13 cellular contexts compared by ENCODE assay signal in the genomic region with DNA sequence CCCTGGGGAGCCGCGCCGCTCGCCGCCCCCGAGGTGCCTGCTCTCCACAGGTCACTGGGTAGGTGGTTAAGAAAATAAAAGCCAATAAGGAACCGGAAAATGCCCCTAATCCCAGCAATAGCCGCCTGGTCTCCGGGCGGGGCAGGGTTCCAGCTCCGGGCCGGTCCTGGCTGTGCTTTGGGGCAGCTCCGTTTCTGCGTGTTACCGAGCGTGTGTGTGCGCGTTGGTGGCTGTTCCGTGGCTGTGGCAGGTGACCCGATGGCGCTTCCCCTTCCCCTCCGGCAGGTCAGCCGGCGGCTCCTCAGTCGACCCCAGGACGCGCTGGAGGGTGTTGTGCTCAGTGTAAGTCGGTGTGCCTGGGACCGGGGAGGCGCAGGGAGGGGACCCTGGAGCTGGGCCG. TPM values are rescaled to one million over a fixed set of nuclear protein-coding genes. Genes with fewer than 3 reads are reported as not detected.
DNase-seq lines count a peak whose midpoint lies in the region; ATAC-seq, FAIRE-seq and TF ChIP-seq lines count a peak whose summit lies in the region.
"Not testable (repeated sequence)": the region's sequence is repeated elsewhere in the genome, so short reads cannot be mapped to it uniquely, and the experiment has no call there.
"Had no signal": no experiment of that assay in that cellular context is flagged by ENCODE, and none has a peak within 500 bp of the region (broad histone marks: within the 10 kb centered on the region; RNA-seq: fewer than 3 reads in every experiment).

No MANE protein-coding gene starts in this region.

- CTCF ChIA-PET in HepG2 (lab: Yijun Ruan, JAX; ENCODE audit: low intra/inter-chr PET ratio, low total read pairs), result not testable (repeated sequence)

- intact Hi-C loops in dorsolateral prefrontal cortex (cut with DNase I); Right ventricle myocardium inferior (cut with DNase I); HepG2 (cut with micrococcal nuclease; ENCODE audit: unreplicated experiment): not testable (repeated sequence)

- H3K36me3 ChIP-seq in BLaER1 (peaks cover 70% of the 10 kb centered on the region), HepG2 (replicated peaks in 1 of 2; ENCODE audit: control insufficient read depth in 1 of 2, insufficient read depth in 2 of 2, low read length in 2 of 2) (peaks cover 14 to 28% of the 10 kb centered on the region in 2 experiments; a peak in 4 of 5 replicates), neuronal stem cell (replicated peaks in 1 of 2; ENCODE audit: control insufficient read depth in 2 of 2, insufficient read depth in 2 of 2, low read length in 2 of 2) (peaks cover 5 to 42% of the 10 kb centered on the region in 2 donors), osteoblast (ENCODE audit: insufficient read depth, low read length) (peaks cover 14% of the 10 kb centered on the region)
- H3K36me3 ChIP-seq in BLaER1 treated with 17β-estradiol and CSF1 and Interleukin-3, amounts not matched to agents 10 nM and 100 nM, result peaks cover 39 to 82% (median 64%) of the 10 kb centered on the region in 11 experiments

- not testable (repeated sequence) for H3K18ac ChIP-seq in neuronal stem cell (ENCODE audit: low read length)

- not testable (repeated sequence) for H3K23ac ChIP-seq in neuronal stem cell (ENCODE audit: low read depth, low read length, poor library complexity)

- TF ChIP-seq EP300 in HepG2 (IDR thresholded peaks at IDR 0.05; ENCODE audit: low read depth in 2 of 2, low read length in 2 of 2); HepG2 (CRISPR knock-in tag; IDR thresholded peaks at IDR 0.05; ENCODE audit: borderline replicate concordance): not testable (repeated sequence)

- H3K4me2 ChIP-seq in BLaER1, result peak overlapping the region; percentile 78
- H3K4me2 ChIP-seq in BLaER1 treated with 17β-estradiol and CSF1 and Interleukin-3, amounts not matched to agents 10 nM and 100 nM, result peak overlapping the region in 9 of 11 experiments; percentile 47 to 77 (median 64); a peak in 17 of 22 replicates
- H3K4me2 ChIP-seq in HepG2 (ENCODE audit: low read depth, low read length); neuronal stem cell (ENCODE audit: insufficient read depth, low read length, poor library complexity, severe bottlenecking); osteoblast (ENCODE audit: insufficient read depth, low read length): not testable (repeated sequence)

- H3K79me1 ChIP-seq in neuronal stem cell (ENCODE audit: low read depth, low read length), result not testable (repeated sequence)

- H2BK5ac ChIP-seq in neuronal stem cell (ENCODE audit: low read length), result not testable (repeated sequence)

- H3K9ac ChIP-seq in BLaER1; HepG2 (ENCODE audit: insufficient read depth, low read depth, low read length); neuronal stem cell (ENCODE audit: low read depth, low read length, poor library complexity): not testable (repeated sequence)
- 0 out of 22 replicates have a peak overlapping the region, but pooled peaks of 1 of the 11 experiments have one; percentile 33 for H3K9ac ChIP-seq in BLaER1 treated with 17β-estradiol and CSF1 and Interleukin-3, amounts not matched to agents 10 nM and 100 nM

- H2AFZ ChIP-seq in HepG2 (ENCODE audit: low read length); neuronal stem cell (ENCODE audit: low read length); osteoblast (ENCODE audit: low read length): not testable (repeated sequence)

- not testable (repeated sequence) for H2BK15ac ChIP-seq in neuronal stem cell (ENCODE audit: low read length)

- not testable (repeated sequence) for H4K8ac ChIP-seq in neuronal stem cell (ENCODE audit: low read depth, low read length)

- peaks cover 24% of the 10 kb centered on the region for H3K4me1 ChIP-seq in BLaER1
- H3K4me1 ChIP-seq in BLaER1 treated with 17β-estradiol and CSF1 and Interleukin-3, amounts not matched to agents 10 nM and 100 nM, result peaks cover 6 to 24% (median 23%) of the 10 kb centered on the region in 10 experiments; a peak in 18 of 20 replicates
- H3K4me1 ChIP-seq in HepG2 (ENCODE audit: insufficient read depth, low read length); neuronal stem cell (ENCODE audit: control insufficient read depth in 2 of 2, insufficient read depth in 1 of 2, low read depth in 1 of 2, low read length in 2 of 2); osteoblast (ENCODE audit: insufficient read depth, low read length): not testable (repeated sequence)

- not testable (repeated sequence) for H3K9me3 ChIP-seq in BLaER1; BLaER1 treated with 17β-estradiol and CSF1 and Interleukin-3, amounts not matched to agents 10 nM and 100 nM (replicated peaks in 1 of 11); HepG2 (ENCODE audit: low read length); neuronal stem cell (replicated peaks in 1 of 2; ENCODE audit: control insufficient read depth in 2 of 2, insufficient read depth in 1 of 2, low read depth in 1 of 2, low read length in 2 of 2); osteoblast (ENCODE audit: low read depth, low read length)

- FAIRE-seq in HepG2 (lab: Jason Lieb, UNC), result not testable (repeated sequence)

- not testable (repeated sequence) for H3K4ac ChIP-seq in neuronal stem cell (ENCODE audit: low read length)

- H3K27ac ChIP-seq in BLaER1; BLaER1 treated with 17β-estradiol and CSF1 and Interleukin-3, amounts not matched to agents 10 nM and 100 nM; HepG2 (ENCODE audit: extremely low read length, insufficient read depth, low read length); neuronal stem cell (replicated peaks; ENCODE audit: low read length); osteoblast (ENCODE audit: low read depth, low read length): not testable (repeated sequence)
- H3K27ac ChIP-seq in angular gyrus (ENCODE audit: low read depth, low read length) (peak overlapping the region; percentile 19), dorsolateral prefrontal cortex (peak overlapping the region in 34 of 59 donors; percentile 3 to 78 (median 55))

- not testable (repeated sequence) for H4K91ac ChIP-seq in neuronal stem cell (ENCODE audit: low read depth, low read length, poor library complexity)

- TF ChIP-seq POLR2A in HepG2 (IDR thresholded peaks at IDR 0.05; ENCODE audit: insufficient read depth in 1 of 2, low read depth in 2 of 2, low read length in 2 of 2), result not testable (repeated sequence)

- peaks cover 28% of the 10 kb centered on the region for H4K20me1 ChIP-seq in BLaER1
- peaks cover 0 to 61% (median 42%) of the 10 kb centered on the region in 11 experiments; a peak in 21 of 22 replicates for H4K20me1 ChIP-seq in BLaER1 treated with 17β-estradiol and CSF1 and Interleukin-3, amounts not matched to agents 10 nM and 100 nM
- not testable (repeated sequence) for H4K20me1 ChIP-seq in HepG2 (ENCODE audit: insufficient read depth, low read length); osteoblast (ENCODE audit: insufficient read depth, low read length)

- H3K14ac ChIP-seq in neuronal stem cell (ENCODE audit: low read length), result not testable (repeated sequence)

- H3K79me2 ChIP-seq in HepG2 (ENCODE audit: insufficient read depth, low read length); osteoblast (ENCODE audit: insufficient read depth, low read length): not testable (repeated sequence)

- ATAC-seq in Right ventricle myocardium inferior, HepG2: not testable (repeated sequence)

- 100% methylated on average over 2 of the region's 31 CpGs for WGBS in HepG2 (ENCODE audit: low lambda C conversion rate)
- no CpG with 5 or more reads among the region's 31 CpGs for WGBS in neuronal stem cell (ENCODE audit: extremely low coverage in 2 of 2, insufficient read length in 2 of 2, insufficient replicate concordance in 1 of 2), 2 donors

- in situ Hi-C loops in HepG2 (cut with HindIII; ENCODE audit: extremely low pct_ligation_motif_present, low pct_unique_long_range_greater_than_20kb), result not testable (repeated sequence)

- H3K4me3 ChIP-seq in BLaER1; BLaER1 treated with 17β-estradiol and CSF1 and Interleukin-3, amounts not matched to agents 10 nM and 100 nM; HepG2 (replicated peaks in 1 of 3; ENCODE audit: insufficient read depth in 1 of 3, low read depth in 2 of 3, low read length in 3 of 3); neuronal stem cell (ENCODE audit: low read length in 2 of 2); osteoblast (ENCODE audit: insufficient read depth, low read length): not testable (repeated sequence)
- peak overlapping the region in 1 of 59 donors; percentile 17 for H3K4me3 ChIP-seq in dorsolateral prefrontal cortex

- POLR2A ChIA-PET in HepG2 (lab: Yijun Ruan, JAX), result not testable (repeated sequence)

- not testable (repeated sequence) for H2AK5ac ChIP-seq in neuronal stem cell (ENCODE audit: low read depth, low read length)

- peak overlapping the region; percentile 30 for H2BK12ac ChIP-seq in neuronal stem cell (ENCODE audit: low read length)

- BruUV-seq in HepG2 (replicated peaks; lab: Mats Ljungman, UMichigan), result not testable (repeated sequence)

- not testable (repeated sequence) for TF ChIP-seq RAD21 in HepG2 (CRISPR knock-in tag; IDR thresholded peaks at IDR 0.05)

- TF ChIP-seq CTCF in dorsolateral prefrontal cortex (IDR thresholded peaks at IDR 0.05 in 54 of 56, conservative IDR thresholded peaks at IDR 0.05 in 2 of 56; ENCODE audit: low read depth in 1 of 56, partially characterized antibody in 56 of 56); HepG2 (CRISPR knock-in tag; IDR thresholded peaks at IDR 0.05); osteoblast (IDR thresholded peaks at IDR 0.05; ENCODE audit: extremely low read depth, low read depth, low read length): not testable (repeated sequence)

- not testable (repeated sequence) for H2BK120ac ChIP-seq in neuronal stem cell (ENCODE audit: low read depth, low read length)

- not testable (repeated sequence) for DNase-seq in dorsolateral prefrontal cortex; HepG2 (ENCODE audit: low spot score); neuronal stem cell (ENCODE audit: low spot score)
- DNase-seq in Right ventricle myocardium inferior (ENCODE audit: missing footprints) (peak; percentile 33), osteoblast (ENCODE audit: insufficient read length, low spot score, missing footprints) (peak; percentile 53)

- not testable (repeated sequence) for H3K27me3 ChIP-seq in BLaER1; dorsolateral prefrontal cortex; HepG2 (ENCODE audit: control insufficient read depth in 1 of 2, insufficient read depth in 2 of 2, low read length in 2 of 2); neuronal stem cell (ENCODE audit: control insufficient read depth in 3 of 3, insufficient read depth in 3 of 3, low read depth in 1 of 3, low read length in 3 of 3); osteoblast (ENCODE audit: insufficient read depth, low read length)
- H3K27me3 ChIP-seq in BLaER1 treated with 17β-estradiol and CSF1 and Interleukin-3, amounts not matched to agents 10 nM and 100 nM, result peaks cover 0 to 14% (median 0%) of the 10 kb centered on the region in 11 experiments; a peak in 3 of 22 replicates

RNA-seq across cellular contexts. Expression of a gene that starts 11.3 kb away (rescaled TPM):
- 10 to 100 TPM; 12.3 to 33.0 (median 20.2) TPM for total RNA-seq in dorsolateral prefrontal cortex
- 17.9 TPM for total RNA-seq in Right ventricle myocardium inferior
- total RNA-seq in HepG2 (2016; rRNA removed; fragmentation: Illumina TruSeq; extraction: Trizol), result 33.4 and 49.0 TPM in 2 replicates
- total RNA-seq in HepG2 (2016; cell fraction: cytosol; rRNA removed; fragmentation: Illumina TruSeq; extraction: Trizol; ENCODE audit: low read depth), result 18.2 and 18.9 TPM in 2 replicates
- total RNA-seq in HepG2 (2016; cell fraction: insoluble cytoplasmic fraction; rRNA removed; fragmentation: Illumina TruSeq; extraction: Trizol), result 27.6 and 52.7 TPM in 2 replicates
- total RNA-seq in HepG2 (2016; cell fraction: membrane; rRNA removed; fragmentation: Illumina TruSeq; extraction: Trizol), result 38.0 and 38.8 TPM in 2 replicates
- 30.1 and 34.5 TPM in 2 replicates for total RNA-seq in HepG2 (2016; cell fraction: nucleus; rRNA removed; fragmentation: Illumina TruSeq; extraction: Trizol)
- 10.6 and 15.5 TPM in 2 replicates for polyA plus RNA-seq in HepG2 (2011; rRNA removed)
- polyA plus RNA-seq in HepG2 (2011; cell fraction: cytosol; rRNA removed), result 11.1 and 18.2 TPM in 2 replicates
- 45.2 and 49.3 TPM in 2 replicates for polyA plus RNA-seq in HepG2 (2011; cell fraction: nucleus; rRNA removed)
- 12.6 and 17.3 TPM in 2 replicates for polyA plus RNA-seq in HepG2 (2012)
- 19.2 and 20.9 TPM in 2 replicates for polyA plus RNA-seq in HepG2 (2016; cell fraction: cytosol; fragmentation: Illumina TruSeq; extraction: Trizol; ENCODE audit: low read depth)
- polyA plus RNA-seq in HepG2 (2016; cell fraction: insoluble cytoplasmic fraction; fragmentation: Illumina TruSeq; extraction: Trizol; ENCODE audit: low read depth), result 33.0 and 40.7 TPM in 2 replicates
- 30.9 and 31.4 TPM in 2 replicates for polyA plus RNA-seq in HepG2 (2016; cell fraction: membrane; fragmentation: Illumina TruSeq; extraction: Trizol; ENCODE audit: low read depth)
- polyA plus RNA-seq in HepG2 (2016; cell fraction: nucleus; fragmentation: Illumina TruSeq; extraction: Trizol; ENCODE audit: insufficient read depth, low read depth), result 80.5 and 96.5 TPM in 2 replicates
- polyA minus RNA-seq in HepG2 (2011; rRNA and poly(A)+ RNA removed; ENCODE audit: low replicate concordance), result 21.9 and 37.5 TPM in 2 replicates
- 11.0 and 16.1 TPM in 2 replicates for polyA minus RNA-seq in HepG2 (2011; cell fraction: cytosol; rRNA and poly(A)+ RNA removed)
- polyA minus RNA-seq in HepG2 (2011; cell fraction: nucleus; rRNA and poly(A)+ RNA removed), result 8.6 and 10.7 TPM in 2 replicates
- 20.2 TPM for polyA plus RNA-seq in neuronal stem cell (2013, experiment 1 of 2)
- 19.1 TPM for polyA plus RNA-seq in neuronal stem cell (2013, experiment 2 of 2)
- 18.6 and 19.9 TPM in 2 replicates for total RNA-seq in osteoblast

RNA-seq across cellular contexts. Expression of a gene that starts 17.2 kb away (rescaled TPM):
- total RNA-seq in dorsolateral prefrontal cortex (10 to 100 TPM; 14.3 to 63.6 (median 37.6) TPM), Right ventricle myocardium inferior (6.9 TPM), HepG2 (2016; rRNA removed; fragmentation: Illumina TruSeq; extraction: Trizol) (not detected in 2 replicates), osteoblast (1.8 and 2.7 TPM in 2 replicates)
- not detected in 2 replicates for total RNA-seq in HepG2 (2016; cell fraction: cytosol; rRNA removed; fragmentation: Illumina TruSeq; extraction: Trizol; ENCODE audit: low read depth)
- not detected in 2 replicates for total RNA-seq in HepG2 (2016; cell fraction: insoluble cytoplasmic fraction; rRNA removed; fragmentation: Illumina TruSeq; extraction: Trizol)
- not detected in 2 replicates for total RNA-seq in HepG2 (2016; cell fraction: membrane; rRNA removed; fragmentation: Illumina TruSeq; extraction: Trizol)
- total RNA-seq in HepG2 (2016; cell fraction: nucleus; rRNA removed; fragmentation: Illumina TruSeq; extraction: Trizol), result not detected in 2 replicates
- polyA plus RNA-seq in HepG2 (2011; rRNA removed), result 0.17 and 0.21 TPM in 2 replicates
- polyA plus RNA-seq in HepG2 (2011; cell fraction: cytosol; rRNA removed), result 0.17 TPM in 1 of 2 replicates, not detected in the other
- polyA plus RNA-seq in HepG2 (2011; cell fraction: nucleus; rRNA removed), result 3.9 and 4.5 TPM in 2 replicates
- 0.58 and 1.1 TPM in 2 replicates for polyA plus RNA-seq in HepG2 (2012)
- polyA plus RNA-seq in HepG2 (2016; cell fraction: cytosol; fragmentation: Illumina TruSeq; extraction: Trizol; ENCODE audit: low read depth), result not detected in 2 replicates
- 0.34 TPM in 1 of 2 replicates, not detected in the other for polyA plus RNA-seq in HepG2 (2016; cell fraction: insoluble cytoplasmic fraction; fragmentation: Illumina TruSeq; extraction: Trizol; ENCODE audit: low read depth)
- polyA plus RNA-seq in HepG2 (2016; cell fraction: membrane; fragmentation: Illumina TruSeq; extraction: Trizol; ENCODE audit: low read depth), result not detected in 2 replicates
- 0.90 TPM in 1 of 2 replicates, not detected in the other for polyA plus RNA-seq in HepG2 (2016; cell fraction: nucleus; fragmentation: Illumina TruSeq; extraction: Trizol; ENCODE audit: insufficient read depth, low read depth)
- not detected in 2 replicates for polyA minus RNA-seq in HepG2 (2011; rRNA and poly(A)+ RNA removed; ENCODE audit: low replicate concordance)
- not detected in 2 replicates for polyA minus RNA-seq in HepG2 (2011; cell fraction: cytosol; rRNA and poly(A)+ RNA removed)
- polyA minus RNA-seq in HepG2 (2011; cell fraction: nucleus; rRNA and poly(A)+ RNA removed), result not detected in 2 replicates
- polyA plus RNA-seq in neuronal stem cell (2013, experiment 1 of 2), result 8.8 TPM
- 8.6 TPM for polyA plus RNA-seq in neuronal stem cell (2013, experiment 2 of 2)
- total RNA-seq: A172; CD4-positive, CD25-positive, alpha-beta regulatory T cell had no signal
- polyA plus RNA-seq: CD14-positive monocyte; CD4-positive, alpha-beta memory T cell; CD4-positive, CD25-positive, alpha-beta regulatory T cell; CD8-positive, alpha-beta memory T cell had no signal

RNA-seq across cellular contexts. Expression of a gene that starts 51.4 kb away (rescaled TPM):
- total RNA-seq in dorsolateral prefrontal cortex (100 to 1,000 TPM in 102 of 120 experiments, 10 to 100 TPM in 18; 79.2 to 139 (median 114) TPM), Right ventricle myocardium inferior (116 TPM), HepG2 (2016; rRNA removed; fragmentation: Illumina TruSeq; extraction: Trizol) (63.5 and 67.1 TPM in 2 replicates), osteoblast (67.2 and 73.1 TPM in 2 replicates)
- total RNA-seq in HepG2 (2016; cell fraction: cytosol; rRNA removed; fragmentation: Illumina TruSeq; extraction: Trizol; ENCODE audit: low read depth), result 174 and 181 TPM in 2 replicates
- total RNA-seq in HepG2 (2016; cell fraction: insoluble cytoplasmic fraction; rRNA removed; fragmentation: Illumina TruSeq; extraction: Trizol), result 55.4 and 71.0 TPM in 2 replicates
- 205 and 206 TPM in 2 replicates for total RNA-seq in HepG2 (2016; cell fraction: membrane; rRNA removed; fragmentation: Illumina TruSeq; extraction: Trizol)
- 33.8 and 37.5 TPM in 2 replicates for total RNA-seq in HepG2 (2016; cell fraction: nucleus; rRNA removed; fragmentation: Illumina TruSeq; extraction: Trizol)
- polyA plus RNA-seq in HepG2 (2011; rRNA removed), result 41.7 and 42.8 TPM in 2 replicates
- 46.2 and 47.3 TPM in 2 replicates for polyA plus RNA-seq in HepG2 (2011; cell fraction: cytosol; rRNA removed)
- polyA plus RNA-seq in HepG2 (2011; cell fraction: nucleus; rRNA removed), result 54.5 and 58.4 TPM in 2 replicates
- polyA plus RNA-seq in HepG2 (2012), result 78.4 and 81.7 TPM in 2 replicates
- polyA plus RNA-seq in HepG2 (2016; cell fraction: cytosol; fragmentation: Illumina TruSeq; extraction: Trizol; ENCODE audit: low read depth), result 402 and 408 TPM in 2 replicates
- polyA plus RNA-seq in HepG2 (2016; cell fraction: insoluble cytoplasmic fraction; fragmentation: Illumina TruSeq; extraction: Trizol; ENCODE audit: low read depth), result 95.7 and 105 TPM in 2 replicates
- 348 and 359 TPM in 2 replicates for polyA plus RNA-seq in HepG2 (2016; cell fraction: membrane; fragmentation: Illumina TruSeq; extraction: Trizol; ENCODE audit: low read depth)
- polyA plus RNA-seq in HepG2 (2016; cell fraction: nucleus; fragmentation: Illumina TruSeq; extraction: Trizol; ENCODE audit: insufficient read depth, low read depth), result 88.7 and 92.0 TPM in 2 replicates
- 60.1 and 74.5 TPM in 2 replicates for polyA minus RNA-seq in HepG2 (2011; rRNA and poly(A)+ RNA removed; ENCODE audit: low replicate concordance)
- polyA minus RNA-seq in HepG2 (2011; cell fraction: cytosol; rRNA and poly(A)+ RNA removed), result 44.8 and 47.0 TPM in 2 replicates
- polyA minus RNA-seq in HepG2 (2011; cell fraction: nucleus; rRNA and poly(A)+ RNA removed), result 35.7 and 37.5 TPM in 2 replicates
- polyA plus RNA-seq in neuronal stem cell (2013, experiment 1 of 2), result 147 TPM
- polyA plus RNA-seq in neuronal stem cell (2013, experiment 2 of 2), result 144 TPM

RNA-seq across cellular contexts. Expression of a gene that starts 51.7 kb away (rescaled TPM):
- total RNA-seq in dorsolateral prefrontal cortex (10 to 100 TPM in 118 of 120 experiments, 1 to 10 TPM in 2; 9.5 to 47.1 (median 24.6) TPM), Right ventricle myocardium inferior (9.0 TPM), HepG2 (2016; rRNA removed; fragmentation: Illumina TruSeq; extraction: Trizol) (21.1 and 31.1 TPM in 2 replicates), osteoblast (10.6 and 14.5 TPM in 2 replicates)
- total RNA-seq in HepG2 (2016; cell fraction: cytosol; rRNA removed; fragmentation: Illumina TruSeq; extraction: Trizol; ENCODE audit: low read depth), result 26.1 and 27.7 TPM in 2 replicates
- total RNA-seq in HepG2 (2016; cell fraction: insoluble cytoplasmic fraction; rRNA removed; fragmentation: Illumina TruSeq; extraction: Trizol), result 19.1 and 31.9 TPM in 2 replicates
- 24.8 and 25.7 TPM in 2 replicates for total RNA-seq in HepG2 (2016; cell fraction: membrane; rRNA removed; fragmentation: Illumina TruSeq; extraction: Trizol)
- 28.8 and 34.2 TPM in 2 replicates for total RNA-seq in HepG2 (2016; cell fraction: nucleus; rRNA removed; fragmentation: Illumina TruSeq; extraction: Trizol)
- 9.6 and 15.4 TPM in 2 replicates for polyA plus RNA-seq in HepG2 (2011; rRNA removed)
- polyA plus RNA-seq in HepG2 (2011; cell fraction: cytosol; rRNA removed), result 7.3 and 12.3 TPM in 2 replicates
- polyA plus RNA-seq in HepG2 (2011; cell fraction: nucleus; rRNA removed), result 82.9 and 84.6 TPM in 2 replicates
- polyA plus RNA-seq in HepG2 (2012), result 9.1 and 14.3 TPM in 2 replicates
- polyA plus RNA-seq in HepG2 (2016; cell fraction: cytosol; fragmentation: Illumina TruSeq; extraction: Trizol; ENCODE audit: low read depth), result 11.2 and 12.2 TPM in 2 replicates
- polyA plus RNA-seq in HepG2 (2016; cell fraction: insoluble cytoplasmic fraction; fragmentation: Illumina TruSeq; extraction: Trizol; ENCODE audit: low read depth), result 22.1 and 23.9 TPM in 2 replicates
- 16.4 and 18.0 TPM in 2 replicates for polyA plus RNA-seq in HepG2 (2016; cell fraction: membrane; fragmentation: Illumina TruSeq; extraction: Trizol; ENCODE audit: low read depth)
- 108 and 128 TPM in 2 replicates for polyA plus RNA-seq in HepG2 (2016; cell fraction: nucleus; fragmentation: Illumina TruSeq; extraction: Trizol; ENCODE audit: insufficient read depth, low read depth)
- 15.4 and 54.9 TPM in 2 replicates for polyA minus RNA-seq in HepG2 (2011; rRNA and poly(A)+ RNA removed; ENCODE audit: low replicate concordance)
- polyA minus RNA-seq in HepG2 (2011; cell fraction: cytosol; rRNA and poly(A)+ RNA removed), result 8.0 and 10.3 TPM in 2 replicates
- 18.0 and 21.1 TPM in 2 replicates for polyA minus RNA-seq in HepG2 (2011; cell fraction: nucleus; rRNA and poly(A)+ RNA removed)
- 8.4 TPM for polyA plus RNA-seq in neuronal stem cell (2013, experiment 1 of 2)
- polyA plus RNA-seq in neuronal stem cell (2013, experiment 2 of 2), result 8.2 TPM
